ENCODE assay signal across 24 cellular contexts in the genomic region with DNA sequence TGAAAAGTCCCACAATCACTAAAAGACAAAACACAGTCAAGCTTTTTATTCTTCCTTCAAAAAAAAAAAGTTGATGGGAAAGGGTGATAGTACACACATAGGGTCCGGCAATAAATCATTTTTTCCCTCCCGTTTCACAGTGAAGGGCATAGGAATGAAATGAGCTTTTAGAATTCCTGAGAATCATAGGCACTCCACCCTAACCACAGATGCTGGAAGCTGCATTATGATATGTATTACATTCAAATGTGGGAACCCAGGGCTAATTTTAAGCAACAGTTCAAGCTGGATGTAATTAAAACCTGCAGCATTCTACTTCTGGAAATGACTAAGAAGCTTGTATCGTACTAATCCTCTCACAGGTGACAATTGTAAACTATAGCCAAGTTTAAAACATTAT.
DNase-seq lines count a peak whose midpoint lies in the region; ATAC-seq and TF ChIP-seq lines count a peak whose summit lies in the region.
"Had no signal": no experiment of that assay in that cellular context is flagged by ENCODE, and none has a peak within 500 bp of the region (broad histone marks: within the 10 kb centered on the region; RNA-seq: fewer than 3 reads in every experiment).

No MANE protein-coding gene starts in this region.

- intact Hi-C loops in prostate gland (cut with DNase I): no loop called here

- TF ChIP-seq POLR2A in prostate gland (IDR thresholded peaks at IDR 0.05): no peak

- no peaks in the 10 kb centered on the region for H3K4me1 ChIP-seq in prostate gland (replicated peaks)
- H3K4me1 ChIP-seq: HAP-1, lower lobe of right lung, right atrium auricular region, uterus had no signal

- H3K27ac ChIP-seq in epithelial cell of prostate (peak overlapping the region; percentile 6), prostate gland (no peak overlapping the region)
- H3K27ac ChIP-seq: lower lobe of right lung, right atrium auricular region, SK-N-MC, uterus had no signal

- no peaks in the 10 kb centered on the region for H3K9me3 ChIP-seq in prostate gland
- H3K9me3 ChIP-seq: HAP-1, lower lobe of right lung had no signal

- 37% methylated on average over 3 of the region's 3 CpGs for WGBS in prostate gland

- ATAC-seq in GM19395 (IDR thresholded peaks at IDR 0.05; ENCODE audit: unreplicated experiment): no peak
- no peak for ATAC-seq in GM21390 (IDR thresholded peaks at IDR 0.05; ENCODE audit: unreplicated experiment)
- ATAC-seq: lower lobe of right lung, WTC11 had no signal

- no peaks in the 10 kb centered on the region for H3K27me3 ChIP-seq in prostate gland (replicated peaks; ENCODE audit: insufficient read depth)
- H3K27me3 ChIP-seq: right atrium auricular region, uterus had no signal

- no peak for TF ChIP-seq CTCF in retinal pigment epithelial cell (conservative IDR thresholded peaks at IDR 0.05; ENCODE audit: low read depth, low read length)
- no peak for TF ChIP-seq CTCF in prostate gland (IDR thresholded peaks at IDR 0.05)

- no peaks in the 10 kb centered on the region for H3K36me3 ChIP-seq in prostate gland
- H3K36me3 ChIP-seq: HAP-1, lower lobe of right lung, right atrium auricular region, uterus had no signal

- DNase-seq in EH (ENCODE audit: low read depth): peak; percentile 72
- DNase-seq in RPMI7951 (ENCODE audit: low read depth): peak; percentile 77
- DNase-seq in epithelial cell of prostate (ENCODE audit: low read depth, low spot score): no peak
- peak; percentile 57 for DNase-seq in retinal pigment epithelial cell (ENCODE audit: low read depth)
- no peak for DNase-seq in activated CD4-positive, alpha-beta T cell treated with anti-CD3 and anti-CD28 coated beads, Interleukin-2, amount 50 U/mL, for 48 hours
- DNase-seq in prostate gland (ENCODE audit: low spot score): no peak
- DNase-seq: ACHN; activated CD8-positive, alpha-beta memory T cell treated with anti-CD3 and anti-CD28 coated beads for 24 hours; activated naive CD4-positive, alpha-beta T cell treated with anti-CD3 and anti-CD28 coated beads, Interleukin-2, amount 10 ng/mL, durations not matched to agents 7 days and 5 days; activated T-cell treated with anti-CD3 and anti-CD28 coated beads, Interleukin-2, amount 50 U/mL, for 48 hours; CD4-positive, CD25-positive, alpha-beta regulatory T cell; hypothalamus; lower lobe of right lung; NCI-H1105 treated with DMSO at 0.1 percent for 48 hours; NCI-H2081 treated with DMSO at 0.1 percent for 48 hours; stimulated activated CD4-positive, alpha-beta T cell treated with anti-CD3 and anti-CD28 coated beads, Interleukin-15, amount 100 ng/mL, for 24 hours; T-helper 9 cell; uterus had no signal

- H3K4me3 ChIP-seq in retinal pigment epithelial cell (ENCODE audit: low read length) (no peak overlapping the region), prostate gland (no peak overlapping the region)
- H3K4me3 ChIP-seq: HAP-1, lower lobe of right lung, right atrium auricular region, SK-N-MC, uterus had no signal

Comparison
In these comparisons a context has a peak if more than half of its experiments do, and no peak if none do; other contexts are left out.
1. DNase-seq: peak in EH (single experiment), RPMI7951 (single experiment) and retinal pigment epithelial cell (single experiment); none in epithelial cell of prostate (single experiment), activated CD4-positive, alpha-beta T cell treated with anti-CD3 and anti-CD28 coated beads, Interleukin-2, amount 50 U/mL, for 48 hours (0 of 2) and prostate gland (single experiment).